16 cellular contexts compared by ENCODE assay signal in the genomic region with DNA sequence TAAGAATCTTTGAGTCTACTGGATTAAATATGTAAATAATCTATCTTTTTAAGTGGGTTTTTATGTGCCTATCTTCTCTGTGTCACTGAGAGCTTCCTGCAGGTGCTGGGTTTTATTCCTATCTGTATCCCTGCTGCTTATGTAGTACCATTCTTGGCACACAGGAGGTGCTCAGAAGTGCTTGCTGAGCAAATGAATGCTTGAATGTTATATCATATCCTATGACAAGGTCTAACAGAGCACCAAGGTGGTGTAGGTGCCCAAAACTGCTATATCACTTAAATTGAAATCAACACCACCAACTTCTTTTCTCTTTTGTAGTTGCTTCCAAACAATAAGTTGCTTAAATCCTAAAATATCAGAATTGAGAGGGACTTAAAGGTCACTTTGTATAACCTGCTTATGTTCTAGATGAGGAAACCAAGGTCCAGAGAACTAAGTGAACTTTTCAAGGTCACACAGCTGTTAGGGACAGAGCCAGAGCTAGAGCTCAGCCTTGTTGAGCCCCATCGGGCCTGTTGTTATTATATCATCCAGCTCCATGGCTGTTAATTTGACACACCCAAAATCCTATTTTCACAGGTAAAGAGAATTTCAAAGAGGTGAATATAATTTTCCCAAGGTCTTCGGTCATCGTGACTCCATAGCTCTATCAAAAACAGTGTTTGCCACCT. TPM values are rescaled to one million over a fixed set of nuclear protein-coding genes. Genes with fewer than 3 reads are reported as not detected.
DNase-seq lines count a peak whose midpoint lies in the region; ATAC-seq, FAIRE-seq and TF ChIP-seq lines count a peak whose summit lies in the region.
"Had no signal": no experiment of that assay in that cellular context is flagged by ENCODE, and none has a peak within 500 bp of the region (broad histone marks: within the 10 kb centered on the region; RNA-seq: fewer than 3 reads in every experiment).

No MANE protein-coding gene starts in this region.

- CTCF ChIA-PET in K562 (lab: Yijun Ruan, JAX; ENCODE audit: low intra/inter-chr PET ratio): no interaction called here

- no peaks in the 10 kb centered on the region for H3K27me3 Mint-ChIP-seq in type B pancreatic cell

- intact Hi-C loops in Right ventricle myocardium inferior (cut with DNase I) (loop anchor here (1.0 kb wide), 1 partner anchor 25 kb away; no protein-coding TSS in a partner anchor), K562 (cut with micrococcal nuclease) (loop anchor here (2.0 kb wide), 2 partner anchors 17 to 25 kb away; no protein-coding TSS in a partner anchor)

- peak; percentile 40 to 56 for TF ChIP-seq RAD21 in K562 (CRISPR knock-in tag; conservative IDR thresholded peaks at IDR 0.05 in 1 of 2, IDR thresholded peaks at IDR 0.05 in 1 of 2)

- H3K9me3 ChIP-seq in right atrium auricular region (no peaks in the 10 kb centered on the region), Karpas-422 (ENCODE audit: low read length) (no peaks in the 10 kb centered on the region), K562 (replicated peaks; ENCODE audit: control insufficient read depth, insufficient read depth, low read depth, low read length) (no peaks in the 10 kb centered on the region)
- H3K9me3 ChIP-seq: prostate gland had no signal

- BruUV-seq in K562 (replicated peaks; lab: Mats Ljungman, UMichigan): no TSS peak

- H3K36me3 ChIP-seq in right atrium auricular region: no peaks in the 10 kb centered on the region
- H3K36me3 ChIP-seq in Karpas-422 (ENCODE audit: insufficient read depth, low read length): no peaks in the 10 kb centered on the region
- H3K36me3 ChIP-seq in K562 (ENCODE audit: control insufficient read depth, insufficient read depth, low read length): no peaks in the 10 kb centered on the region
- H3K36me3 ChIP-seq: prostate gland had no signal

- peak overlapping the region; percentile 72 to 93 for H3K27ac ChIP-seq in right atrium auricular region
- H3K27ac ChIP-seq in Karpas-422 (ENCODE audit: low read length): no peak overlapping the region
- peak overlapping the region; percentile 27; the same call in 2 of the 3 replicates for H3K27ac ChIP-seq in K562 (ENCODE audit: extremely low read depth, low read depth, low read length)
- H3K27ac ChIP-seq: prostate gland had no signal

- H3K4me2 ChIP-seq in Karpas-422 (ENCODE audit: low read depth, low read length, poor library complexity, severe bottlenecking) (no peak overlapping the region), K562 (ENCODE audit: insufficient read depth, low read length) (no peak overlapping the region)

- H3K79me2 ChIP-seq in Karpas-422 (ENCODE audit: low read length) (no peaks in the 10 kb centered on the region), K562 (ENCODE audit: control insufficient read depth, insufficient read depth, low read length) (no peaks in the 10 kb centered on the region)

- H3K4me3 ChIP-seq in right atrium auricular region (no peak overlapping the region), Karpas-422 (ENCODE audit: low read length) (no peak overlapping the region), K562 (no peak overlapping the region)
- H3K4me3 ChIP-seq: prostate gland had no signal

- H3K27me3 ChIP-seq in right atrium auricular region: no peaks in the 10 kb centered on the region
- H3K27me3 ChIP-seq in Karpas-422 (ENCODE audit: low read length): no peaks in the 10 kb centered on the region
- no peaks in the 10 kb centered on the region for H3K27me3 ChIP-seq in K562 (ENCODE audit: control insufficient read depth in 2 of 2, insufficient read depth in 2 of 2, low read length in 2 of 2)

- ATAC-seq in Right ventricle myocardium inferior (no peak), K562 (peak; percentile 58), GM19328 (IDR thresholded peaks at IDR 0.05; ENCODE audit: unreplicated experiment) (no peak)
- ATAC-seq: esophagus mucosa had no signal

- 47% methylated on average over 3 of the region's 3 CpGs for WGBS in K562 (ENCODE audit: insufficient coverage, low coverage, missing lambda C conversion rate)

- H4K20me1 ChIP-seq in Karpas-422 (ENCODE audit: insufficient read depth, low read depth, low read length): no peaks in the 10 kb centered on the region
- H4K20me1 ChIP-seq in K562 (replicated peaks; ENCODE audit: control insufficient read depth, insufficient read depth, low read length): no peaks in the 10 kb centered on the region

- H3K9ac ChIP-seq in Karpas-422 (ENCODE audit: low read length): no peak overlapping the region
- no peak overlapping the region for H3K9ac ChIP-seq in K562 (ENCODE audit: insufficient read depth in 1 of 2, low read depth in 2 of 2, low read length in 2 of 2)

- POLR2A ChIA-PET in K562 (lab: Yijun Ruan, JAX): interaction anchor here (1.0 to 1.4 kb wide), 2 partner anchors 13 to 21 kb away, joined by 3 to 4 read pairs; no protein-coding TSS in a partner anchor

- FAIRE-seq in K562 (lab: Jason Lieb, UNC): peak; percentile 75
- FAIRE-seq: H54 had no signal

- H3K9me1 ChIP-seq in K562 (ENCODE audit: control insufficient read depth, insufficient read depth, low read length): no peaks in the 10 kb centered on the region

- no peaks in the 10 kb centered on the region for H3K36me3 Mint-ChIP-seq in type B pancreatic cell

- H3K4me1 Mint-ChIP-seq in type B pancreatic cell (ENCODE audit: unreplicated experiment): peaks cover 33% of the 10 kb centered on the region

- H3K9me2 ChIP-seq in Karpas-422 (replicated peaks; ENCODE audit: insufficient read depth, low read length): no peaks in the 10 kb centered on the region

- H2AFZ ChIP-seq in Karpas-422 (ENCODE audit: low read length) (no peak overlapping the region), K562 (ENCODE audit: low read depth, low read length) (peak overlapping the region; percentile 92)

- TF ChIP-seq POLR2A in K562 (conservative IDR thresholded peaks at IDR 0.05): no peak

- no peak for DNase-seq in right atrium auricular region (ENCODE audit: low spot score)
- DNase-seq in Right ventricle myocardium inferior (ENCODE audit: missing footprints): no peak
- DNase-seq in Karpas-422: peak; percentile 61
- DNase-seq in K562 (ENCODE audit: extremely low read depth in 1 of 4, low spot score in 3 of 4): peak in 3 of 4 experiments; percentile 32 to 66 (median 49)
- no peak for DNase-seq in type B pancreatic cell (ENCODE audit: extremely low spot score, unreplicated experiment)
- no peak for DNase-seq in pons (ENCODE audit: low spot score)
- DNase-seq in GM03348 (ENCODE audit: low spot score): no peak
- DNase-seq: activated naive CD4-positive, alpha-beta T cell treated with anti-CD3 and anti-CD28 coated beads, Interleukin-2, amount 50 U/mL, for 16 hours; central memory CD4-positive, alpha-beta T cell; NCI-H1694; stimulated activated CD4-positive, alpha-beta T cell treated with anti-CD3 and anti-CD28 coated beads, Interleukin-4, amount 100 ng/mL, for 24 hours had no signal

- no peaks in the 10 kb centered on the region for H3K9me3 Mint-ChIP-seq in type B pancreatic cell
- H3K9me3 Mint-ChIP-seq: stimulated activated naive CD8-positive, alpha-beta T cell treated with anti-CD3 and anti-CD28 coated beads, Interleukin-15, Interleukin-2, amounts not matched to agents 100 ng/mL and 50 ng/mL, for 24 hours had no signal

- in situ Hi-C loops in K562 (cut with MboI): no loop called here

- H3K4me3 Mint-ChIP-seq in type B pancreatic cell: no peak overlapping the region
- H3K4me3 Mint-ChIP-seq: stimulated activated naive CD8-positive, alpha-beta T cell treated with anti-CD3 and anti-CD28 coated beads, Interleukin-15, Interleukin-2, amounts not matched to agents 100 ng/mL and 50 ng/mL, for 24 hours had no signal

- TF ChIP-seq EP300 in K562 (IDR thresholded peaks at IDR 0.05; ENCODE audit: low read length): no peak

- TF ChIP-seq CTCF in right atrium auricular region (IDR thresholded peaks at IDR 0.05): no peak
- TF ChIP-seq CTCF in K562 (IDR thresholded peaks at IDR 0.05 in 2 of 3, conservative IDR thresholded peaks at IDR 0.05 in 1 of 3; ENCODE audit: insufficient read depth in 2 of 3, low read depth in 1 of 3, low read length in 3 of 3): peak; percentile 47 to 55 (median 50); a peak in 5 of 6 replicates
- peak; percentile 43 for TF ChIP-seq CTCF in type B pancreatic cell (conservative IDR thresholded peaks at IDR 0.05)

- H3K4me1 ChIP-seq in right atrium auricular region (peaks cover 0 to 29% of the 10 kb centered on the region in 2 donors), Karpas-422 (ENCODE audit: low read length) (no peaks in the 10 kb centered on the region), K562 (replicated peaks in 1 of 2; ENCODE audit: control insufficient read depth in 2 of 2, insufficient read depth in 2 of 2, low read length in 2 of 2) (peaks cover 41 to 87% of the 10 kb centered on the region in 2 experiments; a peak in 4 of 5 replicates)
- H3K4me1 ChIP-seq: prostate gland had no signal

- no peak overlapping the region for H3K27ac Mint-ChIP-seq in type B pancreatic cell
- H3K27ac Mint-ChIP-seq: stimulated activated naive CD8-positive, alpha-beta T cell treated with anti-CD3 and anti-CD28 coated beads, Interleukin-15, Interleukin-2, amounts not matched to agents 100 ng/mL and 50 ng/mL, for 24 hours had no signal

TF ChIP-seq in K562, 482 proteins besides CTCF, POLR2A, EP300 and RAD21 (continues in another document):
- no peak for TF ChIP-seq IFI16 (CRISPR knock-in tag; IDR thresholded peaks at IDR 0.05)
- no peak for TF ChIP-seq PCBP2 (IDR thresholded peaks at IDR 0.05; ENCODE audit: low read depth, low read length, poor library complexity, severe bottlenecking)
- TF ChIP-seq PTBP1 (IDR thresholded peaks at IDR 0.05; ENCODE audit: low read depth, low read length): no peak

RNA-seq across cellular contexts. Expression of a gene that starts 46.0 kb away (rescaled TPM):
- total RNA-seq in right atrium auricular region (10 to 100 TPM; 43.8 to 44.3 TPM), Right ventricle myocardium inferior (21.2 TPM), K562 (2014; rRNA removed) (132 and 172 TPM in 2 replicates), K562 (2014; rRNA removed; fragmentation: Illumina TruSeq; extraction: Trizol) (124 and 133 TPM in 2 replicates), K562 (2015; rRNA removed; fragmentation: Illumina TruSeq; extraction: Trizol) (153 and 161 TPM in 2 replicates), K562 (2021) (112 and 126 TPM in 2 replicates), type B pancreatic cell (ENCODE audit: low replicate concordance) (145 and 233 TPM in 2 replicates)
- total RNA-seq in Karpas-422 (2014; rRNA removed; shearing (Covaris generic); ENCODE audit: low replicate concordance): 174 and 221 TPM in 2 replicates
- 412 and 933 TPM in 2 replicates for total RNA-seq in K562 (2011; cell fraction: chromatin; rRNA removed; ENCODE audit: low replicate concordance)
- 305 and 368 TPM in 2 replicates for total RNA-seq in K562 (2011; cell fraction: nucleolus; rRNA removed)
- total RNA-seq in K562 (2011; cell fraction: nucleoplasm; rRNA removed): 399 and 401 TPM in 2 replicates
- polyA plus RNA-seq in K562 (2011; rRNA removed) (186 and 201 TPM in 2 replicates), K562 (2014; fragmentation: Illumina TruSeq; extraction: Trizol) (77.7 and 107 TPM in 2 replicates), K562 (2014; fragmentation: Nextera tagmentation; extraction: Ambion mirVana) (10 to 100 TPM; 16.1 to 32.4 TPM), K562 (2014; rRNA removed) (134 and 154 TPM in 2 replicates)
- polyA plus RNA-seq in K562 (2011; cell fraction: cytosol; rRNA removed): 57.8 and 58.8 TPM in 2 replicates
- 1,501 and 1,632 TPM in 2 replicates for polyA plus RNA-seq in K562 (2011; cell fraction: nucleus; rRNA removed)
- 70.5 and 112 TPM in 2 replicates for polyA plus RNA-seq in K562 (2012)
- polyA minus RNA-seq in K562 (2011; rRNA and poly(A)+ RNA removed): 210 and 248 TPM in 2 replicates
- 78.9 and 112 TPM in 2 replicates for polyA minus RNA-seq in K562 (2011; cell fraction: cytosol; rRNA and poly(A)+ RNA removed)
- 962 and 1,250 TPM in 2 replicates for polyA minus RNA-seq in K562 (2011; cell fraction: nucleus; rRNA and poly(A)+ RNA removed)

Comparison
In these comparisons a context has a peak if more than half of its experiments do, and no peak if none do; other contexts are left out.
1. DNase-seq: peak in Karpas-422 (single experiment) and K562 (3 of 4); none in right atrium auricular region (single experiment), Right ventricle myocardium inferior (single experiment), type B pancreatic cell (single experiment), pons (single experiment) and GM03348 (single experiment).
2. CTCF ChIP-seq: peak in K562 (3 of 3) and type B pancreatic cell (single experiment); none in right atrium auricular region (0 of 2).